ENCODE assay signal across 1 cellular context in the genomic region with DNA sequence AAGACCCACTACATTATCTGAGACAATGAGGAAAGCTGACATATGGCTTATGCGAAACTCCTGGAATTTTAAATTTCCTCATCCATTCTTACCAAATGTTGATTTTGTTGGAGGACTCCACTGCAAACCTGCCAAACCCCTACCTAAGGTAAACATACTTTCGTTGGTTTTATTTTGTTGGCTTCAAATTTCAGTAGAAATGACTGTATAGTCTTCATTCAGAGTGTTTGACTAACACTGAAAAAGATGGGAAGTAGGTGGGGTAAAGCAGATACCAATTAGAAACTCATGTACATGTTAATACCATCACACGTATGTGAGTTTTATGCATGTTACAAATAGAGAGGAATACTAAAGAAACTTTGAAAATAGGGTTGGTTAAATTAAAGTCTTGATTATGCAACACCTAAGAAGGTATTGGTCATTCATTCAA.
TF ChIP-seq lines count a peak whose summit lies in the region.

No MANE protein-coding gene starts in this region.

TF ChIP-seq in HepG2, 621 proteins besides CTCF, POLR2A, EP300 and RAD21 (continues in another document):
- TF ChIP-seq NFKBIZ (CRISPR knock-in tag; IDR thresholded peaks at IDR 0.05) (0 out of 2 replicates have a peak, but pooled peaks have one; percentile 52), SAP130 (CRISPR knock-in tag; IDR thresholded peaks at IDR 0.05; ENCODE audit: low read depth) (peak; percentile 54), SOX5 (CRISPR knock-in tag; IDR thresholded peaks at IDR 0.05; ENCODE audit: borderline replicate concordance) (peak; percentile 77), RARA (CRISPR knock-in tag; IDR thresholded peaks at IDR 0.05) (peak; percentile 50; the same call in 1 of the 2 replicates), ATF4 (CRISPR knock-in tag; IDR thresholded peaks at IDR 0.05) (peak in 1 of 2 experiments; percentile 37; a peak in 1 of 4 replicates), CEBPG (CRISPR knock-in tag; IDR thresholded peaks at IDR 0.05) (peak; percentile 56), THRA (CRISPR knock-in tag; IDR thresholded peaks at IDR 0.05; ENCODE audit: borderline replicate concordance) (0 out of 2 replicates have a peak, but pooled peaks have one; percentile 24), ZBTB37 (CRISPR knock-in tag; IDR thresholded peaks at IDR 0.05) (peak; percentile 85; the same call in 1 of the 2 replicates), POLR2AphosphoS5 (IDR thresholded peaks at IDR 0.05; ENCODE audit: low read depth, low read length) (peak; percentile 52; the same call in 1 of the 2 replicates), ARID3A (IDR thresholded peaks at IDR 0.05; ENCODE audit: low read depth, low read length) (0 out of 2 replicates have a peak, but pooled peaks have one; percentile 26), BCL6 (CRISPR knock-in tag; IDR thresholded peaks at IDR 0.05) (peak; percentile 91), HMG20A (CRISPR knock-in tag; IDR thresholded peaks at IDR 0.05; ENCODE audit: borderline replicate concordance) (peak; percentile 68; the same call in 1 of the 2 replicates), SIX4 (CRISPR knock-in tag; IDR thresholded peaks at IDR 0.05) (peak; percentile 97), RERE (CRISPR knock-in tag; IDR thresholded peaks at IDR 0.05; ENCODE audit: low read depth) (peak; percentile 59; the same call in 1 of the 2 replicates), ZMYM4 (CRISPR knock-in tag; IDR thresholded peaks at IDR 0.05) (peak; percentile 46; the same call in 1 of the 2 replicates), HOMEZ (CRISPR knock-in tag; IDR thresholded peaks at IDR 0.05; ENCODE audit: low read depth) (peak; percentile 90; the same call in 1 of the 2 replicates), SIX1 (CRISPR knock-in tag; IDR thresholded peaks at IDR 0.05; ENCODE audit: borderline replicate concordance) (peak; percentile 76; the same call in 1 of the 2 replicates), TOE1 (CRISPR knock-in tag; IDR thresholded peaks at IDR 0.05) (0 out of 2 replicates have a peak, but pooled peaks have one; percentile 20)
- TF ChIP-seq, protein P1, sequence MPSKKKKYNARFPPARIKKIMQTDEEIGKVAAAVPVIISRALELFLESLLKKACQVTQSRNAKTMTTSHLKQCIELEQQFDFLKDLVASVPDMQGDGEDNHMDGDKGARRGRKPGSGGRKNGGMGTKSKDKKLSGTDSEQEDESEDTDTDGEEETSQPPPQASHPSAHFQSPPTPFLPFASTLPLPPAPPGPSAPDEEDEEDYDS (CRISPR knock-in tag; IDR thresholded peaks at IDR 0.05), result 0 out of 2 replicates have a peak, but pooled peaks have one; percentile 44
- TF ChIP-seq, protein P2, sequence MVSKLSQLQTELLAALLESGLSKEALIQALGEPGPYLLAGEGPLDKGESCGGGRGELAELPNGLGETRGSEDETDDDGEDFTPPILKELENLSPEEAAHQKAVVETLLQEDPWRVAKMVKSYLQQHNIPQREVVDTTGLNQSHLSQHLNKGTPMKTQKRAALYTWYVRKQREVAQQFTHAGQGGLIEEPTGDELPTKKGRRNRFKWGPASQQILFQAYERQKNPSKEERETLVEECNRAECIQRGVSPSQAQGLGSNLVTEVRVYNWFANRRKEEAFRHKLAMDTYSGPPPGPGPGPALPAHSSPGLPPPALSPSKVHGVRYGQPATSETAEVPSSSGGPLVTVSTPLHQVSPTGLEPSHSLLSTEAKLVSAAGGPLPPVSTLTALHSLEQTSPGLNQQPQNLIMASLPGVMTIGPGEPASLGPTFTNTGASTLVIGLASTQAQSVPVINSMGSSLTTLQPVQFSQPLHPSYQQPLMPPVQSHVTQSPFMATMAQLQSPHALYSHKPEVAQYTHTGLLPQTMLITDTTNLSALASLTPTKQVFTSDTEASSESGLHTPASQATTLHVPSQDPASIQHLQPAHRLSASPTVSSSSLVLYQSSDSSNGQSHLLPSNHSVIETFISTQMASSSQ (IDR thresholded peaks at IDR 0.05; ENCODE audit: low read depth), result peak; percentile 53
- TF ChIP-seq, protein P2 (CRISPR knock-in tag; IDR thresholded peaks at IDR 0.05; ENCODE audit: borderline replicate concordance), result peak; percentile 57; the same call in 1 of the 2 replicates
- TF ChIP-seq, protein P3, sequence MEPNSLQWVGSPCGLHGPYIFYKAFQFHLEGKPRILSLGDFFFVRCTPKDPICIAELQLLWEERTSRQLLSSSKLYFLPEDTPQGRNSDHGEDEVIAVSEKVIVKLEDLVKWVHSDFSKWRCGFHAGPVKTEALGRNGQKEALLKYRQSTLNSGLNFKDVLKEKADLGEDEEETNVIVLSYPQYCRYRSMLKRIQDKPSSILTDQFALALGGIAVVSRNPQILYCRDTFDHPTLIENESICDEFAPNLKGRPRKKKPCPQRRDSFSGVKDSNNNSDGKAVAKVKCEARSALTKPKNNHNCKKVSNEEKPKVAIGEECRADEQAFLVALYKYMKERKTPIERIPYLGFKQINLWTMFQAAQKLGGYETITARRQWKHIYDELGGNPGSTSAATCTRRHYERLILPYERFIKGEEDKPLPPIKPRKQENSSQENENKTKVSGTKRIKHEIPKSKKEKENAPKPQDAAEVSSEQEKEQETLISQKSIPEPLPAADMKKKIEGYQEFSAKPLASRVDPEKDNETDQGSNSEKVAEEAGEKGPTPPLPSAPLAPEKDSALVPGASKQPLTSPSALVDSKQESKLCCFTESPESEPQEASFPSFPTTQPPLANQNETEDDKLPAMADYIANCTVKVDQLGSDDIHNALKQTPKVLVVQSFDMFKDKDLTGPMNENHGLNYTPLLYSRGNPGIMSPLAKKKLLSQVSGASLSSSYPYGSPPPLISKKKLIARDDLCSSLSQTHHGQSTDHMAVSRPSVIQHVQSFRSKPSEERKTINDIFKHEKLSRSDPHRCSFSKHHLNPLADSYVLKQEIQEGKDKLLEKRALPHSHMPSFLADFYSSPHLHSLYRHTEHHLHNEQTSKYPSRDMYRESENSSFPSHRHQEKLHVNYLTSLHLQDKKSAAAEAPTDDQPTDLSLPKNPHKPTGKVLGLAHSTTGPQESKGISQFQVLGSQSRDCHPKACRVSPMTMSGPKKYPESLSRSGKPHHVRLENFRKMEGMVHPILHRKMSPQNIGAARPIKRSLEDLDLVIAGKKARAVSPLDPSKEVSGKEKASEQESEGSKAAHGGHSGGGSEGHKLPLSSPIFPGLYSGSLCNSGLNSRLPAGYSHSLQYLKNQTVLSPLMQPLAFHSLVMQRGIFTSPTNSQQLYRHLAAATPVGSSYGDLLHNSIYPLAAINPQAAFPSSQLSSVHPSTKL (CRISPR knock-in tag; IDR thresholded peaks at IDR 0.05), result peak; percentile 93
- TF ChIP-seq, protein P4, sequence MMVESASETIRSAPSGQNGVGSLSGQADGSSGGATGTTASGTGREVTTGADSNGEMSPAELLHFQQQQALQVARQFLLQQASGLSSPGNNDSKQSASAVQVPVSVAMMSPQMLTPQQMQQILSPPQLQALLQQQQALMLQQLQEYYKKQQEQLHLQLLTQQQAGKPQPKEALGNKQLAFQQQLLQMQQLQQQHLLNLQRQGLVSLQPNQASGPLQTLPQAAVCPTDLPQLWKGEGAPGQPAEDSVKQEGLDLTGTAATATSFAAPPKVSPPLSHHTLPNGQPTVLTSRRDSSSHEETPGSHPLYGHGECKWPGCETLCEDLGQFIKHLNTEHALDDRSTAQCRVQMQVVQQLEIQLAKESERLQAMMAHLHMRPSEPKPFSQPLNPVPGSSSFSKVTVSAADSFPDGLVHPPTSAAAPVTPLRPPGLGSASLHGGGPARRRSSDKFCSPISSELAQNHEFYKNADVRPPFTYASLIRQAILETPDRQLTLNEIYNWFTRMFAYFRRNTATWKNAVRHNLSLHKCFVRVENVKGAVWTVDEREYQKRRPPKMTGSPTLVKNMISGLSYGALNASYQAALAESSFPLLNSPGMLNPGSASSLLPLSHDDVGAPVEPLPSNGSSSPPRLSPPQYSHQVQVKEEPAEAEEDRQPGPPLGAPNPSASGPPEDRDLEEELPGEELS (CRISPR knock-in tag; IDR thresholded peaks at IDR 0.05), result peak; percentile 76
